1 cellular context compared by ENCODE assay signal in genomic region chr22:28931844-28932561, GRCh38.
TF ChIP-seq lines count a peak whose summit lies in the region.

No MANE protein-coding gene starts in this region.

TF ChIP-seq in HepG2, 621 proteins besides CTCF, POLR2A, EP300 and RAD21 (continued from another document and continues in another):
- TF ChIP-seq SOX13 (IDR thresholded peaks at IDR 0.05) (no peak), SOX13 (CRISPR knock-in tag; conservative IDR thresholded peaks at IDR 0.05 in 1 of 2, IDR thresholded peaks at IDR 0.05 in 1 of 2) (peak in 1 of 2 experiments; percentile 64; a peak in 2 of 4 replicates), GPN1 (CRISPR knock-in tag; IDR thresholded peaks at IDR 0.05; ENCODE audit: borderline replicate concordance) (no peak), SP1 (IDR thresholded peaks at IDR 0.05) (no peak), SP1 (CRISPR knock-in tag; IDR thresholded peaks at IDR 0.05) (no peak), ZSCAN29 (CRISPR knock-in tag; conservative IDR thresholded peaks at IDR 0.05) (0 out of 2 replicates have a peak, but pooled peaks have one; percentile 60), KDM6A (CRISPR knock-in tag; IDR thresholded peaks at IDR 0.05; ENCODE audit: low read depth) (no peak), ZBED4 (CRISPR knock-in tag; IDR thresholded peaks at IDR 0.05; ENCODE audit: borderline replicate concordance) (no peak), ZNF784 (CRISPR knock-in tag; IDR thresholded peaks at IDR 0.05; ENCODE audit: borderline replicate concordance) (no peak), ZNF609 (CRISPR knock-in tag; IDR thresholded peaks at IDR 0.05; ENCODE audit: borderline replicate concordance) (0 out of 2 replicates have a peak, but pooled peaks have one; percentile 41), ZBTB33 (CRISPR knock-in tag; IDR thresholded peaks at IDR 0.05) (no peak), HMG20B (CRISPR knock-in tag; conservative IDR thresholded peaks at IDR 0.05) (no peak), UBTF (CRISPR knock-in tag; IDR thresholded peaks at IDR 0.05) (no peak), PPARG (CRISPR knock-in tag; conservative IDR thresholded peaks at IDR 0.05) (peak; percentile 60), NFIC (IDR thresholded peaks at IDR 0.05; ENCODE audit: low read length) (no peak), HNRNPL (IDR thresholded peaks at IDR 0.05; ENCODE audit: low read depth, low read length) (no peak), PREB (CRISPR knock-in tag; IDR thresholded peaks at IDR 0.05) (no peak), ZNF333 (CRISPR knock-in tag; IDR thresholded peaks at IDR 0.05; ENCODE audit: borderline replicate concordance) (no peak), MTA3 (CRISPR knock-in tag; IDR thresholded peaks at IDR 0.05) (no peak), ZNF644 (CRISPR knock-in tag; IDR thresholded peaks at IDR 0.05; ENCODE audit: low read depth) (peak; percentile 8; the same call in 1 of the 2 replicates), ZBTB20 (CRISPR knock-in tag; IDR thresholded peaks at IDR 0.05; ENCODE audit: borderline replicate concordance, low read depth) (no peak), FOSL2 (CRISPR knock-in tag; IDR thresholded peaks at IDR 0.05) (no peak; the same call in 1 of the 2 replicates), ZNF615 (CRISPR knock-in tag; IDR thresholded peaks at IDR 0.05; ENCODE audit: borderline replicate concordance) (no peak), PBX3 (CRISPR knock-in tag; IDR thresholded peaks at IDR 0.05; ENCODE audit: borderline replicate concordance) (no peak), ZNF552 (CRISPR knock-in tag; IDR thresholded peaks at IDR 0.05; ENCODE audit: borderline replicate concordance) (no peak), MEIS1 (CRISPR knock-in tag; IDR thresholded peaks at IDR 0.05; ENCODE audit: borderline replicate concordance) (peak; percentile 58; the same call in 1 of the 2 replicates), ZNF562 (CRISPR knock-in tag; IDR thresholded peaks at IDR 0.05; ENCODE audit: borderline replicate concordance) (no peak), ARID3A (IDR thresholded peaks at IDR 0.05; ENCODE audit: low read depth, low read length) (no peak), CBFB (CRISPR knock-in tag; IDR thresholded peaks at IDR 0.05) (no peak), CBX2 (IDR thresholded peaks at IDR 0.05; ENCODE audit: low read depth, low read length) (no peak), CBX2 (CRISPR knock-in tag; IDR thresholded peaks at IDR 0.05; ENCODE audit: low read depth) (no peak), RERE (CRISPR knock-in tag; IDR thresholded peaks at IDR 0.05; ENCODE audit: low read depth) (no peak), PHB2 (IDR thresholded peaks at IDR 0.05; ENCODE audit: partially characterized antibody) (no peak)
